Comparison of ENCODE assay signal across 16 cellular contexts in genomic region chr6:167493310-167493709, GRCh38.
DNase-seq lines count a peak whose midpoint lies in the region; ATAC-seq, FAIRE-seq and TF ChIP-seq lines count a peak whose summit lies in the region.
"Had no signal": no experiment of that assay in that cellular context is flagged by ENCODE, and none has a peak within 500 bp of the region (broad histone marks: within the 10 kb centered on the region; RNA-seq: fewer than 3 reads in every experiment).

No MANE protein-coding gene starts in this region.

- peak overlapping the region in 1 of 5 experiments; percentile 50 for H3K4me3 Mint-ChIP-seq in brain
- H3K4me3 Mint-ChIP-seq: CD14-positive monocyte; CD8-positive, alpha-beta memory T cell; IgD-negative memory B cell had no signal

- peak overlapping the region; percentile 79; the same call in 1 of the 2 replicates for H3K4me2 ChIP-seq in BLaER1

- H3K9ac ChIP-seq in BLaER1 (no peak overlapping the region), liver (ENCODE audit: low read depth in 1 of 2, low read length in 2 of 2) (no peak overlapping the region)

- no peak for FAIRE-seq in RCC 7860 (lab: Jason Lieb, UNC)
- FAIRE-seq: A204.1 had no signal

- TF ChIP-seq RAD21 in liver (IDR thresholded peaks at IDR 0.05): no peak

- no peak for ATAC-seq in GM18861 (IDR thresholded peaks at IDR 0.05; ENCODE audit: unreplicated experiment)
- ATAC-seq: HCT116 had no signal

- H3K4me1 Mint-ChIP-seq in brain: peaks cover 72% of the 10 kb centered on the region
- H3K4me1 Mint-ChIP-seq: CD14-positive monocyte; CD8-positive, alpha-beta memory T cell; IgD-negative memory B cell had no signal

- H3K4me3 ChIP-seq in BLaER1 (no peak overlapping the region), liver (ENCODE audit: low read depth in 1 of 3, low read length in 3 of 3) (no peak overlapping the region)

- DNase-seq in posterior vena cava (ENCODE audit: low spot score) (peak; percentile 16), RCC 7860 (ENCODE audit: low spot score) (no peak)
- no peak for DNase-seq in stimulated activated CD4-positive, alpha-beta T cell treated with anti-CD3 and anti-CD28 coated beads, Interleukin-2, amount 100 ng/mL, for 48 hours
- DNase-seq: BE2C; Caco-2; CD8-positive, alpha-beta memory T cell; DMS53; GF-D8 had no signal

- H3K9me3 Mint-ChIP-seq in brain: peaks cover 0 to 12% (median 2%) of the 10 kb centered on the region in 5 experiments

- 96% methylated on average over 3 of the region's 3 CpGs for WGBS in liver

- TF ChIP-seq CTCF in brain (conservative IDR thresholded peaks at IDR 0.05): no peak
- TF ChIP-seq CTCF in liver (IDR thresholded peaks at IDR 0.05; ENCODE audit: low read depth, low read length, missing input control): no peak

- peak overlapping the region in 4 of 5 experiments; percentile 44 to 95 (median 80) for H3K27ac Mint-ChIP-seq in brain
- H3K27ac Mint-ChIP-seq: CD14-positive monocyte, IgD-negative memory B cell had no signal

- H3K27me3 Mint-ChIP-seq in brain: peaks cover 6% of the 10 kb centered on the region

- no peaks in the 10 kb centered on the region for H4K20me1 ChIP-seq in BLaER1

- H3K27me3 ChIP-seq in BLaER1 (no peaks in the 10 kb centered on the region), liver (ENCODE audit: control insufficient read depth in 4 of 4, insufficient read depth in 4 of 4, low read length in 3 of 4) (no peaks in the 10 kb centered on the region)
- H3K27me3 ChIP-seq: BE2C had no signal

- H3K36me3 ChIP-seq in BLaER1 (no peaks in the 10 kb centered on the region), liver (ENCODE audit: control insufficient read depth in 4 of 4, insufficient read depth in 3 of 4, low read depth in 1 of 4, low read length in 3 of 4) (no peaks in the 10 kb centered on the region)
- H3K36me3 ChIP-seq: BE2C had no signal

- peaks cover 43% of the 10 kb centered on the region for H3K4me1 ChIP-seq in BLaER1
- peaks cover 12 to 55% (median 37%) of the 10 kb centered on the region in 4 donors for H3K4me1 ChIP-seq in liver (ENCODE audit: control insufficient read depth in 4 of 4, insufficient read depth in 4 of 4, low read length in 3 of 4)
- H3K4me1 ChIP-seq: BE2C had no signal

- H3K36me3 Mint-ChIP-seq in brain: no peaks in the 10 kb centered on the region
- H3K36me3 Mint-ChIP-seq: CD14-positive monocyte; CD8-positive, alpha-beta memory T cell; IgD-negative memory B cell had no signal

- H3K9me3 ChIP-seq in BLaER1: peaks cover 10% of the 10 kb centered on the region; the same call in 1 of the 2 replicates
- H3K9me3 ChIP-seq in liver (ENCODE audit: control insufficient read depth in 4 of 4, low read length in 3 of 4): no peaks in the 10 kb centered on the region
- H3K9me3 ChIP-seq: BE2C, Caco-2 had no signal

- intact Hi-C loops in posterior vena cava (cut with DNase I): no loop called here

- no peak overlapping the region for H3K27ac ChIP-seq in BLaER1
- no peak overlapping the region for H3K27ac ChIP-seq in liver (ENCODE audit: low read depth in 1 of 2, low read length in 2 of 2)

TF ChIP-seq in liver, 16 proteins besides CTCF, POLR2A, EP300 and RAD21:
- TF ChIP-seq, protein P1, sequence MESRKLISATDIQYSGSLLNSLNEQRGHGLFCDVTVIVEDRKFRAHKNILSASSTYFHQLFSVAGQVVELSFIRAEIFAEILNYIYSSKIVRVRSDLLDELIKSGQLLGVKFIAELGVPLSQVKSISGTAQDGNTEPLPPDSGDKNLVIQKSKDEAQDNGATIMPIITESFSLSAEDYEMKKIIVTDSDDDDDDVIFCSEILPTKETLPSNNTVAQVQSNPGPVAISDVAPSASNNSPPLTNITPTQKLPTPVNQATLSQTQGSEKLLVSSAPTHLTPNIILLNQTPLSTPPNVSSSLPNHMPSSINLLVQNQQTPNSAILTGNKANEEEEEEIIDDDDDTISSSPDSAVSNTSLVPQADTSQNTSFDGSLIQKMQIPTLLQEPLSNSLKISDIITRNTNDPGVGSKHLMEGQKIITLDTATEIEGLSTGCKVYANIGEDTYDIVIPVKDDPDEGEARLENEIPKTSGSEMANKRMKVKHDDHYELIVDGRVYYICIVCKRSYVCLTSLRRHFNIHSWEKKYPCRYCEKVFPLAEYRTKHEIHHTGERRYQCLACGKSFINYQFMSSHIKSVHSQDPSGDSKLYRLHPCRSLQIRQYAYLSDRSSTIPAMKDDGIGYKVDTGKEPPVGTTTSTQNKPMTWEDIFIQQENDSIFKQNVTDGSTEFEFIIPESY (IDR thresholded peaks at IDR 0.05): peak; percentile 8
- TF ChIP-seq, protein P2, sequence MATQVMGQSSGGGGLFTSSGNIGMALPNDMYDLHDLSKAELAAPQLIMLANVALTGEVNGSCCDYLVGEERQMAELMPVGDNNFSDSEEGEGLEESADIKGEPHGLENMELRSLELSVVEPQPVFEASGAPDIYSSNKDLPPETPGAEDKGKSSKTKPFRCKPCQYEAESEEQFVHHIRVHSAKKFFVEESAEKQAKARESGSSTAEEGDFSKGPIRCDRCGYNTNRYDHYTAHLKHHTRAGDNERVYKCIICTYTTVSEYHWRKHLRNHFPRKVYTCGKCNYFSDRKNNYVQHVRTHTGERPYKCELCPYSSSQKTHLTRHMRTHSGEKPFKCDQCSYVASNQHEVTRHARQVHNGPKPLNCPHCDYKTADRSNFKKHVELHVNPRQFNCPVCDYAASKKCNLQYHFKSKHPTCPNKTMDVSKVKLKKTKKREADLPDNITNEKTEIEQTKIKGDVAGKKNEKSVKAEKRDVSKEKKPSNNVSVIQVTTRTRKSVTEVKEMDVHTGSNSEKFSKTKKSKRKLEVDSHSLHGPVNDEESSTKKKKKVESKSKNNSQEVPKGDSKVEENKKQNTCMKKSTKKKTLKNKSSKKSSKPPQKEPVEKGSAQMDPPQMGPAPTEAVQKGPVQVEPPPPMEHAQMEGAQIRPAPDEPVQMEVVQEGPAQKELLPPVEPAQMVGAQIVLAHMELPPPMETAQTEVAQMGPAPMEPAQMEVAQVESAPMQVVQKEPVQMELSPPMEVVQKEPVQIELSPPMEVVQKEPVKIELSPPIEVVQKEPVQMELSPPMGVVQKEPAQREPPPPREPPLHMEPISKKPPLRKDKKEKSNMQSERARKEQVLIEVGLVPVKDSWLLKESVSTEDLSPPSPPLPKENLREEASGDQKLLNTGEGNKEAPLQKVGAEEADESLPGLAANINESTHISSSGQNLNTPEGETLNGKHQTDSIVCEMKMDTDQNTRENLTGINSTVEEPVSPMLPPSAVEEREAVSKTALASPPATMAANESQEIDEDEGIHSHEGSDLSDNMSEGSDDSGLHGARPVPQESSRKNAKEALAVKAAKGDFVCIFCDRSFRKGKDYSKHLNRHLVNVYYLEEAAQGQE (IDR thresholded peaks at IDR 0.05): no peak
